In the genomic region with DNA sequence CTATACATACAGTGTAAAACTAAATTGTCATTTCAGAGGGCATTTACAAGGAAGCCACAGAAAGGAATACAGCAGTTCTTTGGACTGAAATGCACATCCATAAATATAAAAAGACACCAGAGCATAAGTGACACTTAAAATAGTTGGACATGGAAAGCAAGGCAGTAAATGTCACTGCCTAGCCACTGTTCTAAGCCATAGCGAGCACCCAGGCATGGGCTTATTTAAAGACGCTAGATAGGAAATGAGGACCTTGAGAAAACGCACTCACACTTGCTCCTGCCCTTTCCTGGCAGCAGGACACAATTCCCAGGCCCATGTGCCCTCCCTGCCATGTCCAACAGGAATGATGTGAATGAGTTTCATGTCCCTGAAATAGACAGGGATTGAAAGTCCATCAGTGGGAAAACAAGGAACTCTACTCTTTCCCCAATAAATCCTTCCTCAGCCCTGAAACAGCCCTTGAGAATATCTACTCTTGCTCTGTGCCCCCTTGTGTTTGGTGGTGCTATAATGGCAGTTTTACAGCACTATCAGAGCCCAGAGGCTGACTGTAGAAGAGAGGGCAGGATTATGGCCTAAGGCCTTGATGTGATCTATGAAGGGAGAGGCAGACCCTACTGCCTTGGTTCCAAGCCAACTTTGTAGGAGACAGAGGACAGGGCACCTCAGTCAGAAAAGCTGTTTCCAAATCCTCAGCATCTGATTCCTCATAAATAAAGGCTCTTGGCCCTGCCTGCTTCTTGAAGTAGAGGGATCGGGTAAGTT, we compare ENCODE assay signal across 14 cellular contexts.
DNase-seq lines count a peak whose midpoint lies in the region; ATAC-seq and TF ChIP-seq lines count a peak whose summit lies in the region.
"Had no signal": no experiment of that assay in that cellular context is flagged by ENCODE, and none has a peak within 500 bp of the region (broad histone marks: within the 10 kb centered on the region; RNA-seq: fewer than 3 reads in every experiment).

No MANE protein-coding gene starts in this region.

- no peaks in the 10 kb centered on the region for H3K79me2 ChIP-seq in PC-3 (ENCODE audit: low read length)

- H3K4me1 ChIP-seq in heart right ventricle, result peaks cover 0 to 30% (median 12%) of the 10 kb centered on the region in 9 donors
- peaks cover 0 to 11% of the 10 kb centered on the region in 2 donors for H3K4me1 ChIP-seq in right atrium auricular region
- peaks cover 4% of the 10 kb centered on the region for H3K4me1 ChIP-seq in colonic mucosa
- no peaks in the 10 kb centered on the region for H3K4me1 ChIP-seq in PC-3 (ENCODE audit: insufficient read depth, low read length)

- ATAC-seq in heart right ventricle (peak in 5 of 8 donors; percentile 61 to 84 (median 78)), GM21529 (IDR thresholded peaks at IDR 0.05; ENCODE audit: unreplicated experiment) (no peak), GM18873 (IDR thresholded peaks at IDR 0.05; ENCODE audit: low FRiP score, unreplicated experiment) (no peak), PC-3 (no peak)

- peak overlapping the region; percentile 86 for H3K27ac Mint-ChIP-seq in nephron progenitor cell

- no TSS peak for BruUV-seq in PC-3 (replicated peaks; lab: Mats Ljungman, UMichigan)

- H3K27ac ChIP-seq in heart right ventricle (peak overlapping the region in 6 of 10 donors; percentile 2 to 56 (median 48)), right atrium auricular region (no peak overlapping the region), colonic mucosa (peak overlapping the region; percentile 37), PC-3 (ENCODE audit: low read length) (no peak overlapping the region)
- H3K27ac ChIP-seq: KMS-11 had no signal

- H3K27me3 Mint-ChIP-seq in nephron progenitor cell (ENCODE audit: low read depth, poor library complexity), result no peaks in the 10 kb centered on the region

- H3K4me2 ChIP-seq in PC-3 (ENCODE audit: low read length), result no peak overlapping the region
- H3K4me2 ChIP-seq: KMS-11 had no signal

- H3K27me3 ChIP-seq in heart right ventricle (no peaks in the 10 kb centered on the region), right atrium auricular region (no peaks in the 10 kb centered on the region), colonic mucosa (no peaks in the 10 kb centered on the region), PC-3 (ENCODE audit: low read length) (no peaks in the 10 kb centered on the region)

- H3K36me3 Mint-ChIP-seq in nephron progenitor cell (ENCODE audit: low read depth), result peaks cover 2% of the 10 kb centered on the region

- no peaks in the 10 kb centered on the region for H3F3A ChIP-seq in PC-3 (ENCODE audit: low read length, unreplicated experiment)

- WGBS in heart right ventricle, 2 donors, result 41 to 51% methylated on average over 4 of the region's 4 CpGs

- H4K20me1 ChIP-seq in PC-3 (ENCODE audit: low read length), result no peaks in the 10 kb centered on the region

- no peak for DNase-seq in heart right ventricle
- DNase-seq in right atrium auricular region (ENCODE audit: low spot score), result no peak
- DNase-seq in colonic mucosa, result no peak
- DNase-seq in nephron progenitor cell, result no peak
- DNase-seq in PC-3, result no peak
- DNase-seq: AML-193, COR-L47, NCI-H2081 treated with DMSO at 0.1 percent for 48 hours, NCI-H2227 treated with DMSO at 0.1 percent for 48 hours, NCI-H524 treated with DMSO at 0.1 percent for 48 hours, SIG-M5 had no signal

- H3K36me3 ChIP-seq in heart right ventricle, result no peaks in the 10 kb centered on the region
- no peaks in the 10 kb centered on the region for H3K36me3 ChIP-seq in right atrium auricular region
- no peaks in the 10 kb centered on the region for H3K36me3 ChIP-seq in colonic mucosa
- no peaks in the 10 kb centered on the region for H3K36me3 ChIP-seq in PC-3 (ENCODE audit: low read depth, low read length)

- H3K9me2 ChIP-seq in PC-3 (replicated peaks; ENCODE audit: low read length), result no peaks in the 10 kb centered on the region

- no peak overlapping the region for H3K4me3 Mint-ChIP-seq in nephron progenitor cell

- H3K9ac ChIP-seq in colonic mucosa (ENCODE audit: low read depth in 2 of 2, low read length in 2 of 2) (no peak overlapping the region), PC-3 (ENCODE audit: low read length) (no peak overlapping the region)
- H3K9ac ChIP-seq: KMS-11 had no signal

- CTCF ChIA-PET in PC-3 (lab: Charles Lee), result no interaction called here

- peaks cover 6% of the 10 kb centered on the region for H3K9me3 Mint-ChIP-seq in nephron progenitor cell

- POLR2A ChIA-PET in PC-3 (lab: Charles Lee; ENCODE audit: unreplicated experiment), result no interaction called here

- H3K9me3 ChIP-seq in heart right ventricle, result no peaks in the 10 kb centered on the region
- H3K9me3 ChIP-seq in right atrium auricular region, result no peaks in the 10 kb centered on the region
- no peaks in the 10 kb centered on the region for H3K9me3 ChIP-seq in colonic mucosa
- H3K9me3 ChIP-seq in PC-3 (ENCODE audit: low read length), result no peaks in the 10 kb centered on the region

- H3K4me3 ChIP-seq in heart right ventricle, result no peak overlapping the region
- H3K4me3 ChIP-seq in right atrium auricular region, result no peak overlapping the region
- H3K4me3 ChIP-seq in colonic mucosa, result no peak overlapping the region
- no peak overlapping the region for H3K4me3 ChIP-seq in PC-3 (ENCODE audit: low read length)

- H3K4me1 Mint-ChIP-seq in nephron progenitor cell, result peaks cover 21% of the 10 kb centered on the region

- H2AFZ ChIP-seq in PC-3 (ENCODE audit: low read length), result no peak overlapping the region

- intact Hi-C loops in heart right ventricle (cut with DNase I), result loop anchor here in 1 of 10 donors (10.0 kb wide), 1 partner anchor 65 kb away; no protein-coding TSS in a partner anchor
- intact Hi-C loops in colonic mucosa (cut with DNase I), result no loop called here
- intact Hi-C loops in PC-3 (cut with micrococcal nuclease), result no loop called here

- TF ChIP-seq CTCF in heart right ventricle (IDR thresholded peaks at IDR 0.05), result peak in 1 of 9 donors; percentile 16
- TF ChIP-seq CTCF in right atrium auricular region (IDR thresholded peaks at IDR 0.05), result no peak
- TF ChIP-seq CTCF in colonic mucosa (IDR thresholded peaks at IDR 0.05), result no peak
- no peak for TF ChIP-seq CTCF in nephron progenitor cell (IDR thresholded peaks at IDR 0.05)
- no peak for TF ChIP-seq CTCF in PC-3 (conservative IDR thresholded peaks at IDR 0.05; ENCODE audit: low read depth, low read length)

Comparison
In these comparisons a context has a peak if more than half of its experiments do, and no peak if none do; other contexts are left out.
1. H3K27ac ChIP-seq: peak in heart right ventricle (6 of 10) and colonic mucosa (single experiment); none in right atrium auricular region (0 of 2) and PC-3 (single experiment).
2. ATAC-seq: peak in heart right ventricle (5 of 8); none in GM21529 (single experiment), GM18873 (single experiment) and PC-3 (single experiment).